15 cellular contexts compared by ENCODE assay signal in genomic region chr10:11715815-11716494, GRCh38. TPM values are rescaled to one million over a fixed set of nuclear protein-coding genes. Genes with fewer than 3 reads are reported as not detected.
A peak's percentile ranks its signal among the peaks of the same experiment; 100 is the strongest.
DNase-seq lines count a peak whose midpoint lies in the region; ATAC-seq, FAIRE-seq and TF ChIP-seq lines count a peak whose summit lies in the region.
"Had no signal": no experiment of that assay in that cellular context is flagged by ENCODE, and none has a peak within 500 bp of the region (broad histone marks: within the 10 kb centered on the region; RNA-seq: fewer than 3 reads in every experiment).

No MANE protein-coding gene starts in this region.

- H3K4me1 Mint-ChIP-seq in natural killer cell = peaks cover under 1 to 1% of the 10 kb centered on the region in 2 donors

- TF ChIP-seq POLR2A in HepG2 (IDR thresholded peaks at IDR 0.05; ENCODE audit: insufficient read depth in 1 of 2, low read depth in 2 of 2, low read length in 2 of 2) (peak in 1 of 2 experiments; percentile 57; a peak in 2 of 4 replicates), suprapubic skin (IDR thresholded peaks at IDR 0.05) (no peak)

- H3K36me3 ChIP-seq in HepG2 (replicated peaks in 1 of 2; ENCODE audit: control insufficient read depth in 1 of 2, insufficient read depth in 2 of 2, low read length in 2 of 2) (no peaks in the 10 kb centered on the region), suprapubic skin (no peaks in the 10 kb centered on the region)
- H3K36me3 ChIP-seq: gastroesophageal sphincter, thoracic aorta had no signal

- DNase-seq in HuH-7 (ENCODE audit: low spot score) (peak; percentile 91), HepG2 (ENCODE audit: low spot score) (peak; percentile 97), suprapubic skin (ENCODE audit: low spot score in 2 of 2) (no peak), DMS 273 treated with DMSO at 0.1 percent for 48 hours (lab: John Stamatoyannopoulos, UW) (no peak), natural killer cell (no peak), NCI-H446 treated with DMSO at 0.1 percent for 48 hours (lab: John Stamatoyannopoulos, UW) (no peak)
- DNase-seq: activated CD8-positive, alpha-beta memory T cell treated with anti-CD3 and anti-CD28 coated beads, Interleukin-2, amount 10 ng/mL, durations not matched to agents 7 days and 5 days; activated naive CD4-positive, alpha-beta T cell treated with anti-CD3 and anti-CD28 coated beads, Interleukin-2, amount 10 ng/mL, durations not matched to agents 7 days and 5 days; CD4-positive, CD25-positive, alpha-beta regulatory T cell; effector CD8-positive, alpha-beta T cell had no signal

- intact Hi-C loops in HepG2 (cut with micrococcal nuclease; ENCODE audit: unreplicated experiment) (loop anchor here (1.0 to 2.0 kb wide), 3 partner anchors 17 to 201 kb away; no protein-coding TSS in a partner anchor), natural killer cell (cut with micrococcal nuclease) (no loop called here)

- in situ Hi-C loops in HepG2 (cut with HindIII; ENCODE audit: extremely low pct_ligation_motif_present, low pct_unique_long_range_greater_than_20kb) = no loop called here

- TF ChIP-seq CTCF in VCaP (conservative IDR thresholded peaks at IDR 0.05) = no peak
- TF ChIP-seq CTCF in HepG2 (CRISPR knock-in tag; IDR thresholded peaks at IDR 0.05) = no peak
- no peak for TF ChIP-seq CTCF in suprapubic skin (IDR thresholded peaks at IDR 0.05)
- no peak for TF ChIP-seq CTCF in natural killer cell (IDR thresholded peaks at IDR 0.05)

- no peak overlapping the region for H3K4me3 Mint-ChIP-seq in natural killer cell
- H3K4me3 Mint-ChIP-seq: activated CD8-positive, alpha-beta memory T cell treated with anti-CD3 and anti-CD28 coated beads, Interleukin-2, amount 10 ng/mL, durations not matched to agents 7 days and 5 days; activated naive CD4-positive, alpha-beta T cell treated with anti-CD3 and anti-CD28 coated beads, Interleukin-2, amount 10 ng/mL, durations not matched to agents 7 days and 5 days; CD4-positive, CD25-positive, alpha-beta regulatory T cell had no signal

- WGBS in HepG2 (ENCODE audit: low lambda C conversion rate) = under 1% methylated on average over 13 of the region's 13 CpGs
- 67% methylated on average over 13 of the region's 13 CpGs for WGBS in suprapubic skin

- H3K27me3 Mint-ChIP-seq in natural killer cell (ENCODE audit: low read depth in 2 of 2) = peaks cover 0 to 16% of the 10 kb centered on the region in 2 donors

- H3K4me3 ChIP-seq in HepG2 (replicated peaks in 1 of 3; ENCODE audit: insufficient read depth in 1 of 3, low read depth in 2 of 3, low read length in 3 of 3) (peak overlapping the region; percentile 20 to 52 (median 21); a peak in 3 of 6 replicates), suprapubic skin (no peak overlapping the region)
- H3K4me3 ChIP-seq: gastroesophageal sphincter, thoracic aorta had no signal

- peak overlapping the region; percentile 95 for H3K4me2 ChIP-seq in HepG2 (ENCODE audit: low read depth, low read length)

- H3K4me1 ChIP-seq in HepG2 (ENCODE audit: insufficient read depth, low read length) (peaks cover 77% of the 10 kb centered on the region), suprapubic skin (no peaks in the 10 kb centered on the region)
- H3K4me1 ChIP-seq: gastroesophageal sphincter had no signal

- no peaks in the 10 kb centered on the region for H4K20me1 ChIP-seq in HepG2 (ENCODE audit: insufficient read depth, low read length)

- H3K9me3 ChIP-seq in HepG2 (ENCODE audit: low read length) (no peaks in the 10 kb centered on the region), suprapubic skin (no peaks in the 10 kb centered on the region)
- H3K9me3 ChIP-seq: thoracic aorta had no signal

- TF ChIP-seq RAD21 in HepG2 (CRISPR knock-in tag; IDR thresholded peaks at IDR 0.05) = 0 out of 2 replicates have a peak, but pooled peaks have one; percentile 11

- FAIRE-seq in HepG2 (lab: Jason Lieb, UNC) = peak; percentile 98
- FAIRE-seq: GM18507 had no signal

- H2AFZ ChIP-seq in HepG2 (ENCODE audit: low read length) = no peak overlapping the region

- BruUV-seq in HepG2 (replicated peaks; lab: Mats Ljungman, UMichigan) = no TSS peak

- H3K27ac Mint-ChIP-seq in natural killer cell = no peak overlapping the region
- H3K27ac Mint-ChIP-seq: activated CD8-positive, alpha-beta memory T cell treated with anti-CD3 and anti-CD28 coated beads, Interleukin-2, amount 10 ng/mL, durations not matched to agents 7 days and 5 days; activated naive CD4-positive, alpha-beta T cell treated with anti-CD3 and anti-CD28 coated beads, Interleukin-2, amount 10 ng/mL, durations not matched to agents 7 days and 5 days; brain; CD4-positive, CD25-positive, alpha-beta regulatory T cell had no signal

- 0 out of 2 replicates have a peak overlapping the region, but pooled peaks have one; percentile 14 for H3K27ac ChIP-seq in VCaP
- peak overlapping the region; percentile 70 for H3K27ac ChIP-seq in HepG2 (ENCODE audit: extremely low read length, insufficient read depth, low read length)
- peak overlapping the region; percentile 31 for H3K27ac ChIP-seq in suprapubic skin
- H3K27ac ChIP-seq: gastroesophageal sphincter, thoracic aorta had no signal

- H3K27me3 ChIP-seq in HepG2 (ENCODE audit: control insufficient read depth in 1 of 2, insufficient read depth in 2 of 2, low read length in 2 of 2) = no peaks in the 10 kb centered on the region
- no peaks in the 10 kb centered on the region for H3K27me3 ChIP-seq in suprapubic skin

- no peaks in the 10 kb centered on the region for H3K79me2 ChIP-seq in HepG2 (ENCODE audit: insufficient read depth, low read length)

- no peaks in the 10 kb centered on the region for H3K9me3 Mint-ChIP-seq in natural killer cell

- POLR2A ChIA-PET in HepG2 (lab: Yijun Ruan, JAX) = interaction anchor here (0.6 to 3.2 kb wide), 14 partner anchors 9 to 327 kb away, joined by 3 to 113 read pairs (median 6); partner anchors contain the start of gene UPF2

- H3K9ac ChIP-seq in HepG2 (ENCODE audit: insufficient read depth, low read depth, low read length) = peak overlapping the region; percentile 36

- ATAC-seq in HepG2 (peak; percentile 97), natural killer cell (no peak)
- ATAC-seq: activated CD8-positive, alpha-beta memory T cell treated with anti-CD3 and anti-CD28 coated beads, Interleukin-2, amount 10 ng/mL, durations not matched to agents 7 days and 5 days; gastroesophageal sphincter had no signal

- CTCF ChIA-PET in HepG2 (lab: Yijun Ruan, JAX; ENCODE audit: low intra/inter-chr PET ratio, low total read pairs) = interaction anchor here (1.5 kb wide), 1 partner anchor 17 kb away, joined by 3 read pairs; no protein-coding TSS in a partner anchor

- TF ChIP-seq EP300 in HepG2 (IDR thresholded peaks at IDR 0.05; ENCODE audit: low read depth in 2 of 2, low read length in 2 of 2) (peak; percentile 48 to 96; a peak in 3 of 4 replicates), HepG2 (CRISPR knock-in tag; IDR thresholded peaks at IDR 0.05; ENCODE audit: borderline replicate concordance) (peak; percentile 90; the same call in 1 of the 2 replicates), suprapubic skin (IDR thresholded peaks at IDR 0.05) (no peak)

- H3K36me3 Mint-ChIP-seq in natural killer cell = no peaks in the 10 kb centered on the region
- H3K36me3 Mint-ChIP-seq: brain; CD4-positive, CD25-positive, alpha-beta regulatory T cell had no signal

TF ChIP-seq in HepG2, 621 proteins besides CTCF, POLR2A, EP300 and RAD21 (continues in another document):
- TF ChIP-seq ZNF441 (CRISPR knock-in tag; IDR thresholded peaks at IDR 0.05; ENCODE audit: borderline replicate concordance) = no peak; the same call in 1 of the 2 replicates
- no peak for TF ChIP-seq MIER2 (CRISPR knock-in tag; IDR thresholded peaks at IDR 0.05)
- TF ChIP-seq E2F1 (CRISPR knock-in tag; IDR thresholded peaks at IDR 0.05) = no peak

RNA-seq across cellular contexts. Expression of gene ECHDC3, which starts 26.2 kb away (rescaled TPM):
- not detected in 2 replicates for total RNA-seq in HepG2 (2016; rRNA removed; fragmentation: Illumina TruSeq; extraction: Trizol)
- total RNA-seq in HepG2 (2016; cell fraction: cytosol; rRNA removed; fragmentation: Illumina TruSeq; extraction: Trizol; ENCODE audit: low read depth) = not detected in 2 replicates
- total RNA-seq in HepG2 (2016; cell fraction: insoluble cytoplasmic fraction; rRNA removed; fragmentation: Illumina TruSeq; extraction: Trizol) = 0.13 TPM in 1 of 2 replicates, not detected in the other
- total RNA-seq in HepG2 (2016; cell fraction: membrane; rRNA removed; fragmentation: Illumina TruSeq; extraction: Trizol) = not detected in 2 replicates
- total RNA-seq in HepG2 (2016; cell fraction: nucleus; rRNA removed; fragmentation: Illumina TruSeq; extraction: Trizol) = not detected in 2 replicates
- polyA plus RNA-seq in HepG2 (2011; rRNA removed) = not detected in 2 replicates
- not detected in 2 replicates for polyA plus RNA-seq in HepG2 (2011; cell fraction: cytosol; rRNA removed)
- not detected in 2 replicates for polyA plus RNA-seq in HepG2 (2011; cell fraction: nucleus; rRNA removed)
- not detected in 2 replicates for polyA plus RNA-seq in HepG2 (2012)
- polyA plus RNA-seq in HepG2 (2016; cell fraction: cytosol; fragmentation: Illumina TruSeq; extraction: Trizol; ENCODE audit: low read depth) = not detected in 2 replicates
- not detected in 2 replicates for polyA plus RNA-seq in HepG2 (2016; cell fraction: insoluble cytoplasmic fraction; fragmentation: Illumina TruSeq; extraction: Trizol; ENCODE audit: low read depth)
- polyA plus RNA-seq in HepG2 (2016; cell fraction: membrane; fragmentation: Illumina TruSeq; extraction: Trizol; ENCODE audit: low read depth) = not detected in 2 replicates
- polyA plus RNA-seq in HepG2 (2016; cell fraction: nucleus; fragmentation: Illumina TruSeq; extraction: Trizol; ENCODE audit: insufficient read depth, low read depth) = not detected in 2 replicates
- 2.3 TPM in 1 of 2 replicates, not detected in the other for polyA minus RNA-seq in HepG2 (2011; rRNA and poly(A)+ RNA removed; ENCODE audit: low replicate concordance)
- polyA minus RNA-seq in HepG2 (2011; cell fraction: cytosol; rRNA and poly(A)+ RNA removed) = not detected in 2 replicates
- polyA minus RNA-seq in HepG2 (2011; cell fraction: nucleus; rRNA and poly(A)+ RNA removed) = not detected in 2 replicates
- 10 to 100 TPM; 47.5 to 92.8 (median 76.6) TPM for total RNA-seq in suprapubic skin
- total RNA-seq in natural killer cell = 1 to 10 TPM in 1 of 3 donors, under 1 TPM in 1, not detected in 1; 0.38 to 4.8 TPM

Comparison
In these comparisons a context has a peak if more than half of its experiments do, and no peak if none do; other contexts are left out.
1. DNase-seq: peak in HuH-7 (single experiment) and HepG2 (single experiment); none in suprapubic skin (0 of 2), DMS 273 treated with DMSO at 0.1 percent for 48 hours (single experiment), natural killer cell (single experiment) and NCI-H446 treated with DMSO at 0.1 percent for 48 hours (single experiment).
2. H3K27ac ChIP-seq: peak in every context shown above with its lines; median percentile 70 in HepG2; 31 in suprapubic skin; 14 in VCaP.
3. RNA of gene ECHDC3, which starts 26.2 kb away (total RNA-seq): 47.5 to 92.8 TPM in suprapubic skin; 0.38 to 4.8 TPM in natural killer cell and 0.13 TPM in HepG2; every median in the first group is over 4 times any median in the second.